In the genomic region with DNA sequence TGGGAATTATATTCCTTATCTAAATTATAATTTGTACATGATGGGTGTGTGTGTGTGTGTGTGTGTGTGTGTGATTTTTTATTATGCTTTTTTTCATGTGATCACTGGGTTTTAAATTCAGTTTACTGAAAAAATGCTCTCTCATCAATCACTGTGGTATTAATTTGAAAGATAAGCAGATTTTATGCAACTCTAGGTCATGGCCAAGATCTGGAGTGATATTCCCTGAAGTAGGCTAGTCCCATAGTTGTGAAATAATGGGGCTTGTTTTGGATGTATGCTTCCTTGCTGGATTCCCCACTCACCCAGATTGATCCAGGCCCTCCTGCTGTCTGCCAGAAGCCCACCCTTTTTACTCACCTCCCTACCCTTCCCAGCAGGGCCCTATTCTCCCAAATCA, we compare ENCODE assay signal across 8 cellular contexts.
"Had no signal": no experiment of that assay in that cellular context is flagged by ENCODE, and none has a peak within 500 bp of the region (broad histone marks: within the 10 kb centered on the region; RNA-seq: fewer than 3 reads in every experiment).

No MANE protein-coding gene starts in this region.

- H3K36me3 ChIP-seq: upper lobe of right lung had no signal

- H3K4me1 ChIP-seq: upper lobe of right lung had no signal

- H3K4me3 Mint-ChIP-seq: activated B cell treated with CpG ODN at 0.5 μM for 24 hours; activated CD4-positive, alpha-beta T cell treated with anti-CD3 and anti-CD28 coated beads, Interleukin-2, amount 10 ng/mL, durations not matched to agents 7 days and 5 days had no signal

- H3K27ac ChIP-seq: upper lobe of right lung had no signal

- H3K9me3 ChIP-seq: upper lobe of right lung had no signal

- H3K27me3 ChIP-seq: upper lobe of right lung had no signal

- H3K27ac Mint-ChIP-seq: activated B cell treated with CpG ODN at 0.5 μM for 24 hours; activated CD4-positive, alpha-beta T cell treated with anti-CD3 and anti-CD28 coated beads, Interleukin-2, amount 10 ng/mL, durations not matched to agents 7 days and 5 days; activated naive CD4-positive, alpha-beta T cell treated with anti-CD3 and anti-CD28 coated beads, Interleukin-2, amount 50 U/mL, for 72 hours had no signal

- H3K27me3 Mint-ChIP-seq: activated B cell treated with CpG ODN at 0.5 μM for 24 hours; activated CD4-positive, alpha-beta T cell treated with anti-CD3 and anti-CD28 coated beads, Interleukin-2, amount 10 ng/mL, durations not matched to agents 7 days and 5 days had no signal

- H3K9me3 Mint-ChIP-seq: activated B cell treated with CpG ODN at 0.5 μM for 24 hours; activated CD4-positive, alpha-beta T cell treated with anti-CD3 and anti-CD28 coated beads, Interleukin-2, amount 10 ng/mL, durations not matched to agents 7 days and 5 days; activated naive CD4-positive, alpha-beta T cell treated with anti-CD3 and anti-CD28 coated beads, Interleukin-2, amount 50 U/mL, for 72 hours had no signal

- DNase-seq: activated B cell treated with CpG ODN at 0.5 μM for 24 hours; activated CD4-positive, alpha-beta T cell treated with anti-CD3 and anti-CD28 coated beads, Interleukin-2, amount 10 ng/mL, durations not matched to agents 7 days and 5 days; activated effector memory CD4-positive, alpha-beta T cell treated with Interleukin-2 at 50 U/mL for 16 hours; activated T-cell treated with anti-CD3 and anti-CD28 coated beads for 4 hours; T-helper 2 cell; upper lobe of right lung had no signal

- H3K4me1 Mint-ChIP-seq: activated B cell treated with CpG ODN at 0.5 μM for 24 hours; activated CD4-positive, alpha-beta T cell treated with anti-CD3 and anti-CD28 coated beads, Interleukin-2, amount 10 ng/mL, durations not matched to agents 7 days and 5 days had no signal

- H3K4me3 ChIP-seq: smooth muscle cell, upper lobe of right lung had no signal
